ENCODE assay signal across 12 cellular contexts in the genomic region with DNA sequence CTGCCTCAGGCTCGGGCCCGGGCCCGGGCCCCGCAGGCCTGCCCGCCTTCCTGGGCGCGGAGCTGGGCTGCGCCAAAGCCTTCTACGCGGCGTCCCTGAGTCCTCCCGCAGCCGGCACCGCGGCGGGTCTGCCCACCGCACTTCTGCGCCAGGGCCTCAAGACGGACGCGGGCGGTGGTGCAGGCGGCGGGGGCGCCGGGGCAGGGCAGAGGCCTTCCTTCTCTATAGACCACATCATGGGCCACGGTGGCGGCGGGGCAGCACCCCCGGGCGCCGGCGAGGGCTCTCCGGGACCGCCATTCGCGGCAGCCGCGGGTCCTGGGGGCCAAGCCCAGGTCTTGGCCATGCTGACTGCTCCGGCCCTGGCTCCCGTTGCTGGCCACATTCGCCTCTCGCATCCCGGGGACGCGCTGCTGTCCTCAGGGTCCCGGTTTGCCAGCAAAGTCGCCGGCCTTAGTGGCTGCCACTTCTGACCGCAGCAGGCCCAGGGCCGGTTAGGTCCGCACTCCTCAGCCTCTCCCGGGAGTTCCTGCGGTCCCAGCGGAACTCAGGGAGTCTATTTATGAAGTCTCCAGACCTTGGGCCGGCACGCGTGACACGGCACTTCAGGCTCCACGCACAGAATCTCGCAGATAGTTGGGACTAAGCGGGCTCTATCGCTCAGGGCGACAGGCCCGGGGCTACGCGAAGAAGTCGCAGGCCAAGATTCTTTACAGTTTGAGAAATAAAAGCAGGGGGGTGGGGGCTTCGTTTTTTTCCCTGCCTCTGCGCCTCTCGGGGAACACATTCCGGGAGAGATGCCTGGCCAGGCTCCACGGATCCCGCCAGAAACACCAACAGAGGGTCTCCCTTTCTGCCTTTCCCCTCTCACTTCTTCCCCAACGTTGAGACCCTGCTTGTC. TPM values are rescaled to one million over a fixed set of nuclear protein-coding genes. Genes with fewer than 3 reads are reported as not detected.
A peak's percentile ranks its signal among the peaks of the same experiment; 100 is the strongest.
DNase-seq lines count a peak whose midpoint lies in the region; ATAC-seq and TF ChIP-seq lines count a peak whose summit lies in the region.
"Had no signal": no experiment of that assay in that cellular context is flagged by ENCODE, and none has a peak within 500 bp of the region (broad histone marks: within the 10 kb centered on the region; RNA-seq: fewer than 3 reads in every experiment).

No MANE protein-coding gene starts in this region.

- H3K4me3 Mint-ChIP-seq in central memory CD8-positive, alpha-beta T cell = peak overlapping the region; percentile 90
- H3K4me3 Mint-ChIP-seq in naive thymus-derived CD8-positive, alpha-beta T cell = peak overlapping the region in 8 of 10 donors; percentile 25 to 78 (median 57)

- TF ChIP-seq EP300 in transverse colon (IDR thresholded peaks at IDR 0.05; ENCODE audit: low read depth) = no peak

- no peak for TF ChIP-seq POLR2A in transverse colon (IDR thresholded peaks at IDR 0.05)

- H3K9me3 ChIP-seq in left ventricle myocardium inferior (replicated peaks) (no peaks in the 10 kb centered on the region), transverse colon (no peaks in the 10 kb centered on the region)
- H3K9me3 ChIP-seq: gastrocnemius medialis had no signal

- H3K27ac Mint-ChIP-seq in central memory CD8-positive, alpha-beta T cell (ENCODE audit: low read depth) = no peak overlapping the region
- peak overlapping the region in 2 of 10 donors; percentile 14 to 27 for H3K27ac Mint-ChIP-seq in naive thymus-derived CD8-positive, alpha-beta T cell

- DNase-seq in left ventricle myocardium inferior (no peak), left ventricle myocardium superior (no peak), transverse colon (no peak), NCI-H146 (lab: John Stamatoyannopoulos, UW) (no peak), medulla oblongata (ENCODE audit: extremely low spot score) (no peak)
- DNase-seq in central memory CD8-positive, alpha-beta T cell (ENCODE audit: low spot score in 2 of 2) = no peak
- no peak for DNase-seq in naive thymus-derived CD8-positive, alpha-beta T cell
- DNase-seq: dorsolateral prefrontal cortex, gastrocnemius medialis, NCI-H2081 had no signal

- H3K9me3 Mint-ChIP-seq in central memory CD8-positive, alpha-beta T cell = no peaks in the 10 kb centered on the region
- H3K9me3 Mint-ChIP-seq in naive thymus-derived CD8-positive, alpha-beta T cell = peaks cover 0 to 4% (median 0%) of the 10 kb centered on the region in 9 donors

- intact Hi-C loops in left ventricle myocardium inferior (cut with micrococcal nuclease) (loop anchor here (10.0 kb wide), 1 partner anchor 275 kb away; no protein-coding TSS in a partner anchor), left ventricle myocardium superior (cut with micrococcal nuclease) (no loop called here), transverse colon (cut with DNase I; ENCODE audit: low total_unique reads) (no loop called here)

- WGBS in transverse colon (ENCODE audit: low coverage in 1 of 2), 2 donors = 15 to 30% methylated on average over 6 to 48 of the region's 75 CpGs

- H3K27me3 ChIP-seq in left ventricle myocardium inferior (ENCODE audit: low read depth) (peaks cover 99% of the 10 kb centered on the region), transverse colon (peaks cover 92% of the 10 kb centered on the region)

- POLR2A ChIA-PET in naive thymus-derived CD8-positive, alpha-beta T cell (lab: Charles Lee) = no interaction called here

- H3K27ac ChIP-seq in left ventricle myocardium inferior (replicated peaks) (no peak overlapping the region), transverse colon (peak overlapping the region; percentile 85 to 95 (median 91))
- H3K27ac ChIP-seq: gastrocnemius medialis had no signal

- no peak for ATAC-seq in left ventricle myocardium superior
- ATAC-seq in central memory CD8-positive, alpha-beta T cell (replicated peaks; ENCODE audit: extremely low read depth, poor library complexity, severe bottlenecking) = no peak
- ATAC-seq in naive thymus-derived CD8-positive, alpha-beta T cell = no peak
- no peak for ATAC-seq in GM21515 (IDR thresholded peaks at IDR 0.05; ENCODE audit: unreplicated experiment)
- ATAC-seq: gastrocnemius medialis had no signal

- peaks cover 23% of the 10 kb centered on the region for H3K4me1 Mint-ChIP-seq in central memory CD8-positive, alpha-beta T cell
- peaks cover 12 to 22% (median 19%) of the 10 kb centered on the region in 4 donors for H3K4me1 Mint-ChIP-seq in naive thymus-derived CD8-positive, alpha-beta T cell

- in situ Hi-C loops in transverse colon (cut with MboI; ENCODE audit: low pct_ligation_motif_present in 1 of 4, low pct_unique_long_range_greater_than_20kb in 1 of 4, low sequenced_read_pairs in 3 of 4) = loop anchor here in 3 of 4 donors (10.0 to 25.0 kb wide), 3 partner anchors 265 to 275 kb away; no protein-coding TSS in a partner anchor

- TF ChIP-seq CTCF in left ventricle myocardium inferior (IDR thresholded peaks at IDR 0.05; ENCODE audit: borderline replicate concordance) = no peak
- no peak for TF ChIP-seq CTCF in transverse colon (IDR thresholded peaks at IDR 0.05)

- H3K4me1 ChIP-seq in left ventricle myocardium inferior (peaks cover 48% of the 10 kb centered on the region), transverse colon (peaks cover 0 to 41% (median 13%) of the 10 kb centered on the region in 4 donors)

- H3K36me3 ChIP-seq in left ventricle myocardium inferior (no peaks in the 10 kb centered on the region), transverse colon (no peaks in the 10 kb centered on the region)
- H3K36me3 ChIP-seq: gastrocnemius medialis had no signal

- peaks cover 14% of the 10 kb centered on the region for H3K36me3 Mint-ChIP-seq in central memory CD8-positive, alpha-beta T cell (ENCODE audit: insufficient read depth)
- H3K36me3 Mint-ChIP-seq in naive thymus-derived CD8-positive, alpha-beta T cell = peaks cover 0 to 5% (median 0%) of the 10 kb centered on the region in 3 donors

- no peaks in the 10 kb centered on the region for H3K27me3 Mint-ChIP-seq in central memory CD8-positive, alpha-beta T cell
- H3K27me3 Mint-ChIP-seq in naive thymus-derived CD8-positive, alpha-beta T cell = peaks cover under 1 to 9% (median 5%) of the 10 kb centered on the region in 5 donors

- peak overlapping the region; percentile 80 for H3K4me3 ChIP-seq in left ventricle myocardium inferior
- H3K4me3 ChIP-seq in transverse colon = peak overlapping the region; percentile 1 to 85 (median 68)

RNA-seq across cellular contexts. Expression of a gene that starts 1.6 kb away (rescaled TPM):
- not detected for total RNA-seq in left ventricle myocardium inferior
- total RNA-seq in left ventricle myocardium superior = not detected
- total RNA-seq in naive thymus-derived CD8-positive, alpha-beta T cell = under 1 TPM; 0.27 to 0.36 TPM
- under 1 TPM in 2 of 3 donors, not detected in 1; 0.05 to 0.32 TPM for polyA plus RNA-seq in naive thymus-derived CD8-positive, alpha-beta T cell
- total RNA-seq in transverse colon = 10 to 100 TPM; 15.8 to 20.9 (median 17.2) TPM

RNA-seq across cellular contexts. Expression of a gene that starts 23.3 kb away (rescaled TPM):
- total RNA-seq in left ventricle myocardium inferior (not detected), left ventricle myocardium superior (not detected), transverse colon (not detected)
- not detected for total RNA-seq in naive thymus-derived CD8-positive, alpha-beta T cell
- not detected for polyA plus RNA-seq in naive thymus-derived CD8-positive, alpha-beta T cell
- total RNA-seq: gastrocnemius medialis; T-helper 1 cell treated with Interleukin-12 subunit alpha and Interleukin-12 subunit beta and Interleukin-4 antibody, amounts not matched to agents 30 ng/mL and 1 ng/mL, for 36 hours had no signal

Comparison
In these comparisons a context has a peak if more than half of its experiments do, and no peak if none do; other contexts are left out.
1. RNA of a gene that starts 1.6 kb away (total RNA-seq): 15.8 to 20.9 TPM in transverse colon; 0.27 to 0.36 TPM in naive thymus-derived CD8-positive, alpha-beta T cell, not detected in left ventricle myocardium inferior (single experiment) and not detected in left ventricle myocardium superior (single experiment); every median in the first group is over 10 times any median in the second.